1 cellular context compared by ENCODE assay signal in genomic region chr10:52452600-52453493, GRCh38.
TF ChIP-seq lines count a peak whose summit lies in the region.

No MANE protein-coding gene starts in this region.

TF ChIP-seq in A549, 52 proteins besides CTCF, POLR2A, EP300 and RAD21 (continued from another document):
- TF ChIP-seq RNF2 (IDR thresholded peaks at IDR 0.05; ENCODE audit: borderline replicate concordance, low read depth), result no peak
- peak; percentile 98 to 99 for TF ChIP-seq CEBPB (IDR thresholded peaks at IDR 0.05)
- peak; percentile 97 to 99; a peak in 4 of 5 replicates for TF ChIP-seq JUN (IDR thresholded peaks at IDR 0.05)
- no peak for TF ChIP-seq RCOR1 (IDR thresholded peaks at IDR 0.05; ENCODE audit: low read depth, low read length)
- no peak for TF ChIP-seq ESRRA (IDR thresholded peaks at IDR 0.05; ENCODE audit: borderline replicate concordance, low read length)
- TF ChIP-seq ZSCAN20 (CRISPR knock-in tag; IDR thresholded peaks at IDR 0.05), result no peak
- TF ChIP-seq TFCP2L1 (CRISPR knock-in tag; IDR thresholded peaks at IDR 0.05), result no peak
- no peak for TF ChIP-seq FOSB (CRISPR knock-in tag; IDR thresholded peaks at IDR 0.05)
- TF ChIP-seq EHF (CRISPR knock-in tag; IDR thresholded peaks at IDR 0.05), result no peak
- no peak for TF ChIP-seq HOXA7 (CRISPR knock-in tag; IDR thresholded peaks at IDR 0.05)
- TF ChIP-seq PBX3 (IDR thresholded peaks at IDR 0.05), result 0 out of 2 replicates have a peak, but pooled peaks have one; percentile 45
- TF ChIP-seq MAX (IDR thresholded peaks at IDR 0.05), result peak; percentile 31; the same call in 1 of the 2 replicates
- TF ChIP-seq ZFP36 (IDR thresholded peaks at IDR 0.05; ENCODE audit: borderline replicate concordance, partially characterized antibody), result peak; percentile 40
- no peak for TF ChIP-seq KDM1A (IDR thresholded peaks at IDR 0.05; ENCODE audit: low read depth)
- TF ChIP-seq BCL3 (IDR thresholded peaks at IDR 0.05), result peak; percentile 99; the same call in 2 of the 3 replicates
- TF ChIP-seq NPAS2 (CRISPR knock-in tag; IDR thresholded peaks at IDR 0.05; ENCODE audit: borderline replicate concordance), result no peak
- no peak for TF ChIP-seq MYC (IDR thresholded peaks at IDR 0.05; ENCODE audit: borderline replicate concordance, low read length)
- TF ChIP-seq SMC3 (IDR thresholded peaks at IDR 0.05), result no peak; the same call in 1 of the 3 replicates
- no peak for TF ChIP-seq MAZ (IDR thresholded peaks at IDR 0.05; ENCODE audit: borderline replicate concordance, low read depth, low read length)
- TF ChIP-seq E2F6 (IDR thresholded peaks at IDR 0.05; ENCODE audit: borderline replicate concordance, low read depth), result no peak
- peak; percentile 97 for TF ChIP-seq JUNB (IDR thresholded peaks at IDR 0.05)
- TF ChIP-seq HEYL (CRISPR knock-in tag; IDR thresholded peaks at IDR 0.05), result no peak
- no peak for TF ChIP-seq HDAC2 (IDR thresholded peaks at IDR 0.05)
- TF ChIP-seq RARB (CRISPR knock-in tag; IDR thresholded peaks at IDR 0.05), result no peak
- TF ChIP-seq, protein P1, sequence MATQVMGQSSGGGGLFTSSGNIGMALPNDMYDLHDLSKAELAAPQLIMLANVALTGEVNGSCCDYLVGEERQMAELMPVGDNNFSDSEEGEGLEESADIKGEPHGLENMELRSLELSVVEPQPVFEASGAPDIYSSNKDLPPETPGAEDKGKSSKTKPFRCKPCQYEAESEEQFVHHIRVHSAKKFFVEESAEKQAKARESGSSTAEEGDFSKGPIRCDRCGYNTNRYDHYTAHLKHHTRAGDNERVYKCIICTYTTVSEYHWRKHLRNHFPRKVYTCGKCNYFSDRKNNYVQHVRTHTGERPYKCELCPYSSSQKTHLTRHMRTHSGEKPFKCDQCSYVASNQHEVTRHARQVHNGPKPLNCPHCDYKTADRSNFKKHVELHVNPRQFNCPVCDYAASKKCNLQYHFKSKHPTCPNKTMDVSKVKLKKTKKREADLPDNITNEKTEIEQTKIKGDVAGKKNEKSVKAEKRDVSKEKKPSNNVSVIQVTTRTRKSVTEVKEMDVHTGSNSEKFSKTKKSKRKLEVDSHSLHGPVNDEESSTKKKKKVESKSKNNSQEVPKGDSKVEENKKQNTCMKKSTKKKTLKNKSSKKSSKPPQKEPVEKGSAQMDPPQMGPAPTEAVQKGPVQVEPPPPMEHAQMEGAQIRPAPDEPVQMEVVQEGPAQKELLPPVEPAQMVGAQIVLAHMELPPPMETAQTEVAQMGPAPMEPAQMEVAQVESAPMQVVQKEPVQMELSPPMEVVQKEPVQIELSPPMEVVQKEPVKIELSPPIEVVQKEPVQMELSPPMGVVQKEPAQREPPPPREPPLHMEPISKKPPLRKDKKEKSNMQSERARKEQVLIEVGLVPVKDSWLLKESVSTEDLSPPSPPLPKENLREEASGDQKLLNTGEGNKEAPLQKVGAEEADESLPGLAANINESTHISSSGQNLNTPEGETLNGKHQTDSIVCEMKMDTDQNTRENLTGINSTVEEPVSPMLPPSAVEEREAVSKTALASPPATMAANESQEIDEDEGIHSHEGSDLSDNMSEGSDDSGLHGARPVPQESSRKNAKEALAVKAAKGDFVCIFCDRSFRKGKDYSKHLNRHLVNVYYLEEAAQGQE (IDR thresholded peaks at IDR 0.05), result no peak
- TF ChIP-seq FOSL2 (IDR thresholded peaks at IDR 0.05), result peak; percentile 68; the same call in 1 of the 2 replicates
- peak; percentile 79 for TF ChIP-seq FOSL2 (CRISPR knock-in tag; IDR thresholded peaks at IDR 0.05)
TF ChIP-seq in A549: peak in this region for 10.
